8 cellular contexts compared by ENCODE assay signal in genomic region chr6:149318581-149319286, GRCh38. TPM values are rescaled to one million over a fixed set of nuclear protein-coding genes. Genes with fewer than 3 reads are reported as not detected.
A peak's percentile ranks its signal among the peaks of the same experiment; 100 is the strongest.
DNase-seq lines count a peak whose midpoint lies in the region; ATAC-seq and TF ChIP-seq lines count a peak whose summit lies in the region.

No MANE protein-coding gene starts in this region.

- ATAC-seq in HG03460 (IDR thresholded peaks at IDR 0.05; ENCODE audit: unreplicated experiment) (peak; percentile 5), WTC11 (0 out of 2 replicates have a peak, but pooled peaks have one; percentile 5), gastroesophageal sphincter (no peak)

- TF ChIP-seq EP300 in gastroesophageal sphincter (IDR thresholded peaks at IDR 0.05) = no peak

- peaks cover 1% of the 10 kb centered on the region; the same call in 1 of the 2 replicates for H3K27me3 Mint-ChIP-seq in WTC11 (ENCODE audit: low read depth)

- H3K4me1 Mint-ChIP-seq in WTC11 = peaks cover 46% of the 10 kb centered on the region

- H3K9me3 Mint-ChIP-seq in WTC11 = no peaks in the 10 kb centered on the region

- CTCF ChIA-PET in WTC11 (lab: Charles Lee) = no interaction called here

- peak; percentile 29 for DNase-seq in AG10803 (ENCODE audit: low read depth)
- DNase-seq in GM06990 (ENCODE audit: extremely low read depth, insufficient read length) = no peak
- no peak for DNase-seq in WTC11 (ENCODE audit: low spot score)
- DNase-seq in dedifferentiated amniotic fluid mesenchymal stem cell (ENCODE audit: extremely low spot score) = no peak
- DNase-seq in NCI-H2081 treated with DMSO at 0.1 percent for 48 hours (lab: John Stamatoyannopoulos, UW) = no peak

- H3K27ac Mint-ChIP-seq in WTC11 = peak overlapping the region; percentile 93

- 0 to 7% methylated on average over 11 to 14 of the region's 14 CpGs for WGBS in gastroesophageal sphincter (ENCODE audit: low coverage in 1 of 2), 2 donors

- H3K36me3 Mint-ChIP-seq in WTC11 = no peaks in the 10 kb centered on the region

- H3K4me3 Mint-ChIP-seq in WTC11 = peak overlapping the region; percentile 93

- no peaks in the 10 kb centered on the region for H3K27me3 ChIP-seq in GM06990 (replicated peaks; ENCODE audit: control insufficient read depth, insufficient read depth, low read length)
- no peaks in the 10 kb centered on the region for H3K27me3 ChIP-seq in gastroesophageal sphincter
- no peaks in the 10 kb centered on the region for H3K27me3 ChIP-seq in rectal smooth muscle tissue (ENCODE audit: control insufficient read depth, insufficient read depth, low read length)

- peak overlapping the region; percentile 2 for H3K9ac ChIP-seq in rectal smooth muscle tissue (ENCODE audit: low read length)

- no peak for TF ChIP-seq POLR2A in gastroesophageal sphincter (IDR thresholded peaks at IDR 0.05)

- H3K4me1 ChIP-seq in gastroesophageal sphincter (peaks cover 15 to 53% (median 15%) of the 10 kb centered on the region in 3 donors), rectal smooth muscle tissue (ENCODE audit: control insufficient read depth, insufficient read depth, low read length) (peaks cover 6% of the 10 kb centered on the region)

- peak overlapping the region; percentile 97 to 99 (median 98) for H3K27ac ChIP-seq in gastroesophageal sphincter
- H3K27ac ChIP-seq in rectal smooth muscle tissue (ENCODE audit: low read depth, low read length) = peak overlapping the region; percentile 90

- POLR2A ChIA-PET in WTC11 (lab: Charles Lee) = interaction anchor here (0.6 kb wide), 1 partner anchor 110 kb away, joined by 3 read pairs; no protein-coding TSS in a partner anchor

- peak overlapping the region; percentile 84 for H3K4me3 ChIP-seq in AG10803 (ENCODE audit: low read length)
- H3K4me3 ChIP-seq in GM06990 (replicated peaks; ENCODE audit: low read depth, low read length) = peak overlapping the region; percentile 97
- peak overlapping the region; percentile 88 to 94 for H3K4me3 ChIP-seq in gastroesophageal sphincter
- H3K4me3 ChIP-seq in rectal smooth muscle tissue (ENCODE audit: low read length) = peak overlapping the region; percentile 87

- TF ChIP-seq CTCF in AG10803 (conservative IDR thresholded peaks at IDR 0.05; ENCODE audit: low read length) (no peak), GM06990 (IDR thresholded peaks at IDR 0.05; ENCODE audit: insufficient read depth, low read length, poor library complexity, severe bottlenecking) (no peak), WTC11 (IDR thresholded peaks at IDR 0.05) (no peak), gastroesophageal sphincter (IDR thresholded peaks at IDR 0.05) (no peak)

- H3K36me3 ChIP-seq in GM06990 (ENCODE audit: control insufficient read depth, insufficient read depth, low read length) (no peaks in the 10 kb centered on the region), gastroesophageal sphincter (no peaks in the 10 kb centered on the region), rectal smooth muscle tissue (ENCODE audit: control insufficient read depth, insufficient read depth, low read length) (no peaks in the 10 kb centered on the region)

- H3K9me3 ChIP-seq in gastroesophageal sphincter = no peaks in the 10 kb centered on the region

TF ChIP-seq in WTC11, 78 proteins besides CTCF, POLR2A, EP300 and RAD21:
- TF ChIP-seq ZBTB43 (CRISPR knock-in tag; IDR thresholded peaks at IDR 0.05) (no peak), FOXP1 (CRISPR knock-in tag; IDR thresholded peaks at IDR 0.05; ENCODE audit: borderline replicate concordance) (no peak), AFF4 (CRISPR knock-in tag; IDR thresholded peaks at IDR 0.05; ENCODE audit: borderline replicate concordance) (no peak), ELF4 (CRISPR knock-in tag; IDR thresholded peaks at IDR 0.05; ENCODE audit: low read depth) (no peak), TEAD1 (CRISPR knock-in tag; IDR thresholded peaks at IDR 0.05) (no peak), ESRRA (CRISPR knock-in tag; IDR thresholded peaks at IDR 0.05; ENCODE audit: borderline replicate concordance) (no peak), PREB (CRISPR knock-in tag; IDR thresholded peaks at IDR 0.05; ENCODE audit: borderline replicate concordance) (no peak), ERG (CRISPR knock-in tag; IDR thresholded peaks at IDR 0.05) (no peak), GABPB1 (CRISPR knock-in tag; IDR thresholded peaks at IDR 0.05) (no peak), RELA (CRISPR knock-in tag; IDR thresholded peaks at IDR 0.05; ENCODE audit: borderline replicate concordance) (no peak), NR3C1 (CRISPR knock-in tag; conservative IDR thresholded peaks at IDR 0.05; ENCODE audit: low read depth) (no peak), ZNF121 (CRISPR knock-in tag; IDR thresholded peaks at IDR 0.05) (no peak), CDX4 (CRISPR knock-in tag; IDR thresholded peaks at IDR 0.05; ENCODE audit: borderline replicate concordance) (no peak), ZBTB21 (CRISPR knock-in tag; IDR thresholded peaks at IDR 0.05; ENCODE audit: borderline replicate concordance) (no peak), FOXK1 (CRISPR knock-in tag; IDR thresholded peaks at IDR 0.05) (no peak), RORB (CRISPR knock-in tag; IDR thresholded peaks at IDR 0.05) (no peak)
TF ChIP-seq in WTC11: peak in this region for 0.

RNA-seq across cellular contexts. Expression of gene TAB2, which starts 1.2 kb away (rescaled TPM):
- total RNA-seq in WTC11 (2021) (45.3 to 55.6 TPM (median 47.2 TPM) in 3 replicates), gastroesophageal sphincter (100 to 1,000 TPM in 2 of 4 donors, 10 to 100 TPM in 2; 69.5 to 111 (median 97.0) TPM)
